7 cellular contexts compared by ENCODE assay signal in genomic region chr3:53348118-53348517, GRCh38. TPM values are rescaled to one million over a fixed set of nuclear protein-coding genes. Genes with fewer than 3 reads are reported as not detected.
DNase-seq lines count a peak whose midpoint lies in the region; ATAC-seq and TF ChIP-seq lines count a peak whose summit lies in the region.
"Not testable (repeated sequence)": the region's sequence is repeated elsewhere in the genome, so short reads cannot be mapped to it uniquely, and the experiment has no call there.

No MANE protein-coding gene starts in this region.

- H3K9me3 ChIP-seq in PC-3 (ENCODE audit: low read length); colonic mucosa; left ventricle myocardium inferior (replicated peaks); muscle layer of colon (ENCODE audit: low read length); skeletal muscle tissue (ENCODE audit: control insufficient read depth in 3 of 3, low read length in 3 of 3): not testable (repeated sequence)

- peaks cover 40% of the 10 kb centered on the region for H3K79me2 ChIP-seq in PC-3 (ENCODE audit: low read length)

- peak overlapping the region; percentile 99 for H3K27ac Mint-ChIP-seq in activated T-helper 17 cell treated with anti-CD3 and anti-CD28 coated beads, Interleukin-2, amount 50 U/mL, for 72 hours

- H3K4me3 ChIP-seq in GM12865 (ENCODE audit: low read depth, low read length) (peak overlapping the region; percentile 66), PC-3 (ENCODE audit: low read length) (peak overlapping the region; percentile 75), colonic mucosa (peak overlapping the region; percentile 85), left ventricle myocardium inferior (peak overlapping the region; percentile 91), muscle layer of colon (ENCODE audit: low read depth in 1 of 2, low read length in 2 of 2) (peak overlapping the region; percentile 67 to 86), skeletal muscle tissue (ENCODE audit: low read length in 3 of 3) (peak overlapping the region; percentile 81 to 99 (median 90))

- not testable (repeated sequence) for BruUV-seq in PC-3 (replicated peaks; lab: Mats Ljungman, UMichigan)

- H3K9me3 Mint-ChIP-seq in activated T-helper 17 cell treated with anti-CD3 and anti-CD28 coated beads, Interleukin-2, amount 50 U/mL, for 72 hours, result not testable (repeated sequence)

- CTCF ChIA-PET in PC-3 (lab: Charles Lee), result not testable (repeated sequence)

- H3K36me3 ChIP-seq in PC-3 (ENCODE audit: low read depth, low read length); colonic mucosa; left ventricle myocardium inferior; skeletal muscle tissue (ENCODE audit: control insufficient read depth in 3 of 3, insufficient read depth in 3 of 3, low read length in 3 of 3): not testable (repeated sequence)
- peaks cover 11% of the 10 kb centered on the region for H3K36me3 ChIP-seq in muscle layer of colon (ENCODE audit: insufficient read depth, low read length)

- intact Hi-C loops in PC-3 (cut with micrococcal nuclease), result loop anchor here (5.0 kb wide), 2 partner anchors 91 to 544 kb away; partner anchors contain the start of genes SELENOK and TKT
- intact Hi-C loops in colonic mucosa (cut with DNase I); left ventricle myocardium inferior (cut with micrococcal nuclease): not testable (repeated sequence)

- H2AFZ ChIP-seq in PC-3 (ENCODE audit: low read length), result peak overlapping the region; percentile 99

- H3F3A ChIP-seq in PC-3 (ENCODE audit: low read length, unreplicated experiment), result not testable (repeated sequence)

- H3K4me2 ChIP-seq in PC-3 (ENCODE audit: low read length), result peak overlapping the region; percentile 94

- peaks cover 33% of the 10 kb centered on the region for H3K36me3 Mint-ChIP-seq in activated T-helper 17 cell treated with anti-CD3 and anti-CD28 coated beads, Interleukin-2, amount 50 U/mL, for 72 hours (ENCODE audit: low read depth)

- peak overlapping the region; percentile 96 for H3K9ac ChIP-seq in PC-3 (ENCODE audit: low read length)
- peak overlapping the region; percentile 94 to 97 for H3K9ac ChIP-seq in colonic mucosa (ENCODE audit: low read depth in 2 of 2, low read length in 2 of 2)
- H3K9ac ChIP-seq in muscle layer of colon (ENCODE audit: low read length), result peak overlapping the region; percentile 84
- peak overlapping the region; percentile 97 to 99 (median 98) for H3K9ac ChIP-seq in skeletal muscle tissue (ENCODE audit: low read depth in 1 of 3, low read length in 3 of 3)

- H3K9me2 ChIP-seq in PC-3 (replicated peaks; ENCODE audit: low read length), result not testable (repeated sequence)

- peaks cover 19% of the 10 kb centered on the region for H3K4me1 ChIP-seq in PC-3 (ENCODE audit: insufficient read depth, low read length)
- not testable (repeated sequence) for H3K4me1 ChIP-seq in colonic mucosa
- H3K4me1 ChIP-seq in left ventricle myocardium inferior, result peaks cover 51% of the 10 kb centered on the region
- H3K4me1 ChIP-seq in muscle layer of colon (ENCODE audit: insufficient read depth, low read length), result peaks cover 16% of the 10 kb centered on the region
- H3K4me1 ChIP-seq in skeletal muscle tissue (ENCODE audit: control insufficient read depth in 3 of 3, insufficient read depth in 3 of 3, low read length in 3 of 3), result peaks cover 5 to 15% (median 12%) of the 10 kb centered on the region in 3 donors

- H3K27me3 ChIP-seq in PC-3 (ENCODE audit: low read length); colonic mucosa; left ventricle myocardium inferior (ENCODE audit: low read depth); muscle layer of colon (ENCODE audit: control insufficient read depth in 1 of 2, insufficient read depth in 2 of 2, low read length in 2 of 2); skeletal muscle tissue (ENCODE audit: control insufficient read depth in 3 of 3, insufficient read depth in 3 of 3, low read length in 3 of 3): not testable (repeated sequence)

- POLR2A ChIA-PET in PC-3 (lab: Charles Lee; ENCODE audit: unreplicated experiment), result interaction anchor here (0.6 kb wide), 1 partner anchor 761 kb away, joined by 3 read pairs; no protein-coding TSS in a partner anchor

- not testable (repeated sequence) for ATAC-seq in PC-3; activated T-helper 17 cell treated with anti-CD3 and anti-CD28 coated beads, Interleukin-2, amount 50 U/mL, for 72 hours (replicated peaks)

- DNase-seq in GM12865 (ENCODE audit: low read depth); PC-3; colonic mucosa; left ventricle myocardium inferior: not testable (repeated sequence)

- not testable (repeated sequence) for H3K4me1 Mint-ChIP-seq in activated T-helper 17 cell treated with anti-CD3 and anti-CD28 coated beads, Interleukin-2, amount 50 U/mL, for 72 hours

- H3K27ac ChIP-seq in PC-3 (ENCODE audit: low read length), result peak overlapping the region; percentile 65; the same call in 1 of the 2 replicates
- H3K27ac ChIP-seq in colonic mucosa, result peak overlapping the region; percentile 93
- peak overlapping the region; percentile 96 for H3K27ac ChIP-seq in left ventricle myocardium inferior (replicated peaks)
- peak overlapping the region; percentile 96 for H3K27ac ChIP-seq in muscle layer of colon (ENCODE audit: low read depth, low read length)
- peak overlapping the region; percentile 94 for H3K27ac ChIP-seq in skeletal muscle tissue (ENCODE audit: low read depth, low read length)

- H3K4me3 Mint-ChIP-seq in activated T-helper 17 cell treated with anti-CD3 and anti-CD28 coated beads, Interleukin-2, amount 50 U/mL, for 72 hours, result peak overlapping the region; percentile 98

- H4K20me1 ChIP-seq in PC-3 (ENCODE audit: low read length), result peaks cover 17% of the 10 kb centered on the region; the same call in 1 of the 2 replicates

- not testable (repeated sequence) for TF ChIP-seq CTCF in GM12865 (IDR thresholded peaks at IDR 0.05; ENCODE audit: insufficient read depth, low read depth, low read length, missing control alignments); PC-3 (conservative IDR thresholded peaks at IDR 0.05; ENCODE audit: low read depth, low read length); colonic mucosa (IDR thresholded peaks at IDR 0.05); left ventricle myocardium inferior (IDR thresholded peaks at IDR 0.05; ENCODE audit: borderline replicate concordance)

- not testable (repeated sequence) for H3K27me3 Mint-ChIP-seq in activated T-helper 17 cell treated with anti-CD3 and anti-CD28 coated beads, Interleukin-2, amount 50 U/mL, for 72 hours

RNA-seq across cellular contexts. Expression of gene DCP1A, which starts 0.8 kb away (rescaled TPM):
- total RNA-seq in PC-3 (2014; rRNA removed) (12.7 and 16.8 TPM in 2 replicates), colonic mucosa (10 to 100 TPM; 20.6 to 24.5 TPM), left ventricle myocardium inferior (17.3 TPM), skeletal muscle tissue (8.4 TPM)
- 10 to 100 TPM; 30.4 to 38.1 TPM for total RNA-seq in activated T-helper 17 cell treated with anti-CD3 and anti-CD28 coated beads, Interleukin-2, amount 50 U/mL, for 72 hours
